14 cellular contexts compared by ENCODE assay signal in the genomic region with DNA sequence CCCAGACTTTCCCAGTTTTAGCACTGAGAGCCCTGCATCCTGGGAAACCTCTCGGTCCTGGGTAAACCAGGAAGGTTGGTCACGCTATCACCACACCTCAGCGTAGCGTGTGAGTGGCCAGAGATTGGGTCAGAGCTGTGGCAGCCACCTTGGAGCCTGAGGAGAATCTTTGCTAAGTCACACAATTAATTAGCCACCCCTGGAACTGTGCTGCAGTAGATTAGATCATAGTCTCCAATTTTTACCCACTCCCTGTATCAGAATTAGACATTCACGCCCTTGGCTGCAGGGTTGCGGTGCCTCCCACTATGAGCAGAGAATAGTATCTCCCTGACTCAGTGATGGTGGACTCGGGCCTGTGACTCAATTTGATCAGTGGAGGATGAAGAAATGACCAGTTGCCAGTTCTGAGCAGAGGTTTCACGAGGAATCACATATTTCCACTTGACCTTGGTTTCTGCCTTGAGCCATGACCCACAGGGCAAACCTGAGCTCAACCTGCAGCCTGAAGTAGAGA. TPM values are rescaled to one million over a fixed set of nuclear protein-coding genes. Genes with fewer than 3 reads are reported as not detected.
DNase-seq lines count a peak whose midpoint lies in the region; ATAC-seq and TF ChIP-seq lines count a peak whose summit lies in the region.
"Had no signal": no experiment of that assay in that cellular context is flagged by ENCODE, and none has a peak within 500 bp of the region (broad histone marks: within the 10 kb centered on the region; RNA-seq: fewer than 3 reads in every experiment).

No MANE protein-coding gene starts in this region.

- no peaks in the 10 kb centered on the region for H3K9me1 ChIP-seq in IMR-90 (ENCODE audit: insufficient read depth, low read length)

- intact Hi-C loops in IMR-90 (cut with micrococcal nuclease): no loop called here
- intact Hi-C loops in esophagus muscularis mucosa (cut with DNase I): no loop called here

- H3K79me2 ChIP-seq in osteoblast (ENCODE audit: insufficient read depth, low read length): no peaks in the 10 kb centered on the region

- BruUV-seq in IMR-90 (replicated peaks; lab: Mats Ljungman, UMichigan): no TSS peak

- no CpG with 5 or more reads among the region's 8 CpGs for WGBS in IMR-90 (ENCODE audit: extremely low coverage in 2 of 2, insufficient read length in 1 of 2), 2 experiments
- 86% methylated on average over 8 of the region's 8 CpGs for WGBS in esophagus muscularis mucosa

- peak overlapping the region; percentile 51 for H2AFZ ChIP-seq in IMR-90 (replicated peaks; ENCODE audit: low read length, poor library complexity)
- H2AFZ ChIP-seq in osteoblast (ENCODE audit: low read length): no peak overlapping the region

- CTCF ChIA-PET in IMR-90 (lab: Yijun Ruan, JAX): interaction anchor here (0.7 kb wide), 1 partner anchor 12 kb away, joined by 3 read pairs; no protein-coding TSS in a partner anchor

- no peak overlapping the region for H3K14ac ChIP-seq in IMR-90 (replicated peaks; ENCODE audit: low read depth, low read length)

- peak overlapping the region; percentile 58 for H2BK5ac ChIP-seq in IMR-90 (ENCODE audit: low read depth, low read length, poor library complexity, severe bottlenecking)

- TF ChIP-seq RAD21 in IMR-90 (IDR thresholded peaks at IDR 0.05; ENCODE audit: low read length): no peak

- H3K4me3 ChIP-seq in BLaER1: peak overlapping the region; percentile 49; the same call in 1 of the 2 replicates
- no peak overlapping the region for H3K4me3 ChIP-seq in IMR-90 (ENCODE audit: insufficient read depth, low read depth, low read length)
- H3K4me3 ChIP-seq in esophagus muscularis mucosa: no peak overlapping the region
- H3K4me3 ChIP-seq in osteoblast (ENCODE audit: insufficient read depth, low read length): no peak overlapping the region
- H3K4me3 ChIP-seq: Peyer's patch had no signal

- H3K9me3 ChIP-seq in BLaER1: peaks cover 5% of the 10 kb centered on the region
- peaks cover 2% of the 10 kb centered on the region; the same call in 1 of the 2 replicates for H3K9me3 ChIP-seq in IMR-90 (ENCODE audit: control insufficient read depth, insufficient read depth, low read length)
- no peaks in the 10 kb centered on the region for H3K9me3 ChIP-seq in esophagus muscularis mucosa
- peaks cover 2% of the 10 kb centered on the region for H3K9me3 ChIP-seq in osteoblast (ENCODE audit: low read depth, low read length)
- H3K9me3 ChIP-seq: Peyer's patch had no signal

- H3K79me1 ChIP-seq in IMR-90 (ENCODE audit: low read depth in 1 of 2, low read length in 2 of 2): no peaks in the 10 kb centered on the region

- no peak overlapping the region for H2BK120ac ChIP-seq in IMR-90 (ENCODE audit: low read depth, low read length)

- peak overlapping the region; percentile 3; the same call in 1 of the 2 replicates for H4K5ac ChIP-seq in IMR-90 (ENCODE audit: low read depth, low read length)

- no peak overlapping the region for H2BK20ac ChIP-seq in IMR-90 (ENCODE audit: low read depth, low read length)

- H3K4me1 ChIP-seq in BLaER1 (peaks cover 100% of the 10 kb centered on the region), IMR-90 (ENCODE audit: control insufficient read depth, insufficient read depth, low read length) (peaks cover 14% of the 10 kb centered on the region; the same call in 1 of the 2 replicates), esophagus muscularis mucosa (peaks cover 0 to 45% (median 30%) of the 10 kb centered on the region in 4 donors), osteoblast (ENCODE audit: insufficient read depth, low read length) (peaks cover 18% of the 10 kb centered on the region)
- H3K4me1 ChIP-seq: Peyer's patch had no signal

- H3K27ac ChIP-seq in BLaER1 (peak overlapping the region; percentile 83), IMR-90 (ENCODE audit: insufficient read depth, low read length) (no peak overlapping the region), esophagus muscularis mucosa (replicated peaks in 1 of 4) (peak overlapping the region; percentile 45 to 89 (median 70)), osteoblast (ENCODE audit: low read depth, low read length) (peak overlapping the region; percentile 58)

- peak overlapping the region; percentile 9; the same call in 1 of the 2 replicates for H3K4ac ChIP-seq in IMR-90 (ENCODE audit: low read depth, low read length)

- H3K27me3 ChIP-seq in BLaER1 (no peaks in the 10 kb centered on the region), IMR-90 (ENCODE audit: control insufficient read depth, insufficient read depth, low read length) (peaks cover 11% of the 10 kb centered on the region; the same call in 1 of the 2 replicates), esophagus muscularis mucosa (peaks cover 0 to 5% (median 0%) of the 10 kb centered on the region in 4 donors), osteoblast (ENCODE audit: insufficient read depth, low read length) (peaks cover 10% of the 10 kb centered on the region)
- H3K27me3 ChIP-seq: Peyer's patch had no signal

- peak overlapping the region; percentile 63 for H2AK5ac ChIP-seq in IMR-90 (ENCODE audit: low read depth, low read length)

- H2BK15ac ChIP-seq in IMR-90 (ENCODE audit: low read depth, low read length): peak overlapping the region; percentile 42; the same call in 1 of the 3 replicates

- no peak for TF ChIP-seq CTCF in IMR-90 (conservative IDR thresholded peaks at IDR 0.05; ENCODE audit: low read depth, low read length)
- no peak for TF ChIP-seq CTCF in esophagus muscularis mucosa (IDR thresholded peaks at IDR 0.05)
- TF ChIP-seq CTCF in osteoblast (IDR thresholded peaks at IDR 0.05; ENCODE audit: extremely low read depth, low read depth, low read length): no peak

- no peaks in the 10 kb centered on the region for H3K36me3 ChIP-seq in BLaER1
- no peaks in the 10 kb centered on the region for H3K36me3 ChIP-seq in IMR-90 (ENCODE audit: control insufficient read depth, insufficient read depth, low read length)
- no peaks in the 10 kb centered on the region for H3K36me3 ChIP-seq in esophagus muscularis mucosa
- H3K36me3 ChIP-seq in osteoblast (ENCODE audit: insufficient read depth, low read length): no peaks in the 10 kb centered on the region
- H3K36me3 ChIP-seq: Peyer's patch had no signal

- H3K4me2 ChIP-seq in BLaER1 (peak overlapping the region; percentile 93), IMR-90 (ENCODE audit: low read depth, low read length) (no peak overlapping the region), osteoblast (ENCODE audit: insufficient read depth, low read length) (no peak overlapping the region)

- ATAC-seq in IMR-90 (ENCODE audit: low read depth) (peak; percentile 75), GM19455 (IDR thresholded peaks at IDR 0.05; ENCODE audit: unreplicated experiment) (no peak), GM21528 (IDR thresholded peaks at IDR 0.05; ENCODE audit: low FRiP score, unreplicated experiment) (no peak), HG02642 (IDR thresholded peaks at IDR 0.05; ENCODE audit: poor library complexity, unreplicated experiment) (no peak)
- ATAC-seq: stimulated activated naive B cell treated with anti-CD40 and anti-IgM and Interleukin-4, amounts not matched to agents 10 μg/mL and 1 μg/mL and 100 μg/mL, for 72 hours had no signal

- TF ChIP-seq EP300 in esophagus muscularis mucosa (IDR thresholded peaks at IDR 0.05): no peak

- no peaks in the 10 kb centered on the region for H4K20me1 ChIP-seq in BLaER1
- no peaks in the 10 kb centered on the region for H4K20me1 ChIP-seq in IMR-90 (ENCODE audit: insufficient read depth, low read length)
- H4K20me1 ChIP-seq in osteoblast (ENCODE audit: insufficient read depth, low read length): no peaks in the 10 kb centered on the region

- no peak overlapping the region; the same call in 1 of the 2 replicates for H3K18ac ChIP-seq in IMR-90 (ENCODE audit: low read depth, low read length)

- POLR2A ChIA-PET in IMR-90 (lab: Charles Lee; ENCODE audit: unreplicated experiment): no interaction called here

- dilution Hi-C loops in IMR-90 (cut with HindIII; ENCODE audit: low sequenced_read_pairs, unreplicated experiment): no loop called here

- H4K91ac ChIP-seq in IMR-90 (ENCODE audit: insufficient read depth, low read depth, low read length): peak overlapping the region; percentile 34; the same call in 1 of the 2 replicates

- TF ChIP-seq POLR2A in IMR-90 (IDR thresholded peaks at IDR 0.05; ENCODE audit: low read depth, low read length) (no peak), esophagus muscularis mucosa (IDR thresholded peaks at IDR 0.05; ENCODE audit: low read depth) (no peak)

- H3K23ac ChIP-seq in IMR-90 (ENCODE audit: low read depth, low read length): no peak overlapping the region

- in situ Hi-C loops in IMR-90 (cut with MboI; ENCODE audit: low sequenced_read_pairs): no loop called here

- no peak overlapping the region; a peak in 2 of 4 replicates for H4K8ac ChIP-seq in IMR-90 (ENCODE audit: low read depth in 2 of 2, low read length in 2 of 2)

- DNase-seq in IMR-90 (peak; percentile 59), esophagus muscularis mucosa (ENCODE audit: extremely low spot score) (no peak), osteoblast (ENCODE audit: insufficient read length, low spot score, missing footprints) (peak; percentile 95)
- no peak for DNase-seq in activated CD4-positive, CD25-positive, alpha-beta regulatory T cell (lab: John Stamatoyannopoulos, UW)
- DNase-seq: caudate nucleus; NCI-H1417; NCI-H446 treated with DMSO at 0.1 percent for 48 hours; stimulated activated CD4-positive, alpha-beta T cell treated with anti-CD3 and anti-CD28 coated beads, Interleukin-1b, Interleukin-23, amount 100 ng/mL, for 48 hours; stimulated activated naive B cell treated with anti-CD40 and anti-IgM and Interleukin-4, amounts not matched to agents 10 μg/mL and 1 μg/mL and 100 μg/mL, for 72 hours had no signal

- peak overlapping the region; percentile 71; the same call in 1 of the 2 replicates for H3K9ac ChIP-seq in BLaER1
- no peak overlapping the region for H3K9ac ChIP-seq in IMR-90 (ENCODE audit: low read depth, low read length)

- no peak overlapping the region for H2AK9ac ChIP-seq in IMR-90 (replicated peaks; ENCODE audit: low read depth, low read length, poor library complexity)

- no peak overlapping the region for H3K56ac ChIP-seq in IMR-90 (ENCODE audit: extremely low read depth, insufficient read depth, low read length)

TF ChIP-seq in IMR-90, 13 proteins besides CTCF, POLR2A, EP300 and RAD21 (continues in another document):
- TF ChIP-seq MAFK (IDR thresholded peaks at IDR 0.05; ENCODE audit: low read depth, low read length) (no peak), CEBPB (IDR thresholded peaks at IDR 0.05; ENCODE audit: low read depth, low read length) (peak; percentile 66)

RNA-seq across cellular contexts. Expression of gene PTGIS, which starts 6.0 kb away (rescaled TPM):
- total RNA-seq in IMR-90 (2012; rRNA removed): 1.1 and 1.6 TPM in 2 replicates
- polyA plus RNA-seq in IMR-90 (2012; rRNA removed): 2.4 and 2.6 TPM in 2 replicates
- polyA plus RNA-seq in IMR-90 (2012; cell fraction: cytosol; rRNA removed): 1.3 and 4.5 TPM in 2 replicates
- 1.7 and 2.0 TPM in 2 replicates for polyA plus RNA-seq in IMR-90 (2012; cell fraction: nucleus; rRNA removed; ENCODE audit: low replicate concordance)
- 100 to 1,000 TPM; 107 to 217 (median 130) TPM for total RNA-seq in esophagus muscularis mucosa
- total RNA-seq in osteoblast: 33.6 and 89.8 TPM in 2 replicates

Comparison
In these comparisons a context has a peak if more than half of its experiments do, and no peak if none do; other contexts are left out.
1. DNase-seq: peak in IMR-90 (single experiment) and osteoblast (single experiment); none in esophagus muscularis mucosa (single experiment) and activated CD4-positive, CD25-positive, alpha-beta regulatory T cell (0 of 4).
2. RNA of gene PTGIS, which starts 6.0 kb away (total RNA-seq): 107 to 217 TPM in esophagus muscularis mucosa and 33.6 to 89.8 TPM in osteoblast; 1.1 to 1.6 TPM in IMR-90; every median in the first group is over 10 times any median in the second.